19 cellular contexts compared by ENCODE assay signal in genomic region chr4:1516261-1516660, GRCh38.
DNase-seq lines count a peak whose midpoint lies in the region; ATAC-seq, FAIRE-seq and TF ChIP-seq lines count a peak whose summit lies in the region.
"Had no signal": no experiment of that assay in that cellular context is flagged by ENCODE, and none has a peak within 500 bp of the region (broad histone marks: within the 10 kb centered on the region; RNA-seq: fewer than 3 reads in every experiment).

No MANE protein-coding gene starts in this region.

- WGBS in right cardiac atrium, result 62% methylated on average over 10 of the region's 10 CpGs

- H3K4me1 ChIP-seq in right cardiac atrium (ENCODE audit: control insufficient read depth, insufficient read depth, low read length) (no peaks in the 10 kb centered on the region), kidney (ENCODE audit: control insufficient read depth in 1 of 2, insufficient read depth in 1 of 2, low read depth in 1 of 2, low read length in 2 of 2) (peaks cover 0 to 3% of the 10 kb centered on the region in 2 donors)

- no peak for FAIRE-seq in kidney (lab: Jason Lieb, UNC)
- FAIRE-seq: GM18507, H54, HepG2, HTR-8/SVneo had no signal

- H3K9me3 Mint-ChIP-seq in activated T-helper 2 cell treated with anti-CD3 and anti-CD28 coated beads, Interferon-gamma antibody, Interleukin-2, Interleukin-4, amounts not matched to agents 10 μg/mL and 5 μg/mL and 100 μg/mL, durations not matched to agents 14 hours and 24 hours and 36 hours, result no peaks in the 10 kb centered on the region
- H3K9me3 Mint-ChIP-seq in activated naive CD4-positive, alpha-beta T cell treated with anti-CD3 and anti-CD28 coated beads, Interleukin-2, amount 50 U/mL, for 72 hours, result no peaks in the 10 kb centered on the region
- H3K9me3 Mint-ChIP-seq: CD4-positive, alpha-beta T cell had no signal

- H3K27me3 Mint-ChIP-seq in activated T-helper 2 cell treated with anti-CD3 and anti-CD28 coated beads, Interferon-gamma antibody, Interleukin-2, Interleukin-4, amounts not matched to agents 10 μg/mL and 5 μg/mL and 100 μg/mL, durations not matched to agents 14 hours and 24 hours and 36 hours (ENCODE audit: low read depth), result peaks cover 3% of the 10 kb centered on the region

- H3K36me3 Mint-ChIP-seq in activated T-helper 2 cell treated with anti-CD3 and anti-CD28 coated beads, Interferon-gamma antibody, Interleukin-2, Interleukin-4, amounts not matched to agents 10 μg/mL and 5 μg/mL and 100 μg/mL, durations not matched to agents 14 hours and 24 hours and 36 hours (ENCODE audit: low read depth), result no peaks in the 10 kb centered on the region
- H3K36me3 Mint-ChIP-seq in activated naive CD4-positive, alpha-beta T cell treated with anti-CD3 and anti-CD28 coated beads, Interleukin-2, amount 50 U/mL, for 72 hours, result no peaks in the 10 kb centered on the region

- ATAC-seq in Right ventricle myocardium inferior (no peak), right cardiac atrium (no peak), GM18505 (IDR thresholded peaks at IDR 0.05; ENCODE audit: unreplicated experiment) (no peak)
- ATAC-seq in activated naive CD4-positive, alpha-beta T cell treated with anti-CD3 and anti-CD28 coated beads, Interleukin-2, amount 50 U/mL, for 72 hours, result no peak
- ATAC-seq: HCT116, HepG2 had no signal

- H3K27ac Mint-ChIP-seq in activated T-helper 2 cell treated with anti-CD3 and anti-CD28 coated beads, Interferon-gamma antibody, Interleukin-2, Interleukin-4, amounts not matched to agents 10 μg/mL and 5 μg/mL and 100 μg/mL, durations not matched to agents 14 hours and 24 hours and 36 hours, result no peak overlapping the region
- H3K27ac Mint-ChIP-seq in activated naive CD4-positive, alpha-beta T cell treated with anti-CD3 and anti-CD28 coated beads, Interleukin-2, amount 50 U/mL, for 72 hours, result no peak overlapping the region
- H3K27ac Mint-ChIP-seq: CD4-positive, alpha-beta T cell had no signal

- H3K27ac ChIP-seq in right cardiac atrium (ENCODE audit: low read length), result no peak overlapping the region
- no peak overlapping the region for H3K27ac ChIP-seq in kidney (ENCODE audit: low read depth in 2 of 2, low read length in 2 of 2)
- H3K27ac ChIP-seq: 22Rv1, GM23248 had no signal

- no peak overlapping the region for H3K4me3 Mint-ChIP-seq in activated T-helper 2 cell treated with anti-CD3 and anti-CD28 coated beads, Interferon-gamma antibody, Interleukin-2, Interleukin-4, amounts not matched to agents 10 μg/mL and 5 μg/mL and 100 μg/mL, durations not matched to agents 14 hours and 24 hours and 36 hours (ENCODE audit: low read depth)
- H3K4me3 Mint-ChIP-seq: CD4-positive, alpha-beta T cell had no signal

- no peak overlapping the region for H3K9ac ChIP-seq in kidney (ENCODE audit: low read length in 2 of 2)
- H3K9ac ChIP-seq: GM23248 had no signal

- intact Hi-C loops in Right ventricle myocardium inferior (cut with DNase I) (no loop called here), right cardiac atrium (cut with DNase I) (no loop called here), kidney (cut with DNase I) (no loop called here), posterior vena cava (cut with DNase I) (no loop called here)
- intact Hi-C loops in activated T-helper 2 cell treated with anti-CD3 and anti-CD28 coated beads, Interferon-gamma antibody, Interleukin-2, Interleukin-4, amounts not matched to agents 10 μg/mL and 5 μg/mL and 100 μg/mL, durations not matched to agents 14 hours and 24 hours and 36 hours (cut with micrococcal nuclease), result no loop called here

- H3K36me3 ChIP-seq in kidney (ENCODE audit: control insufficient read depth in 1 of 2, insufficient read depth in 2 of 2, low read length in 2 of 2), result no peaks in the 10 kb centered on the region

- H3K9me3 ChIP-seq in right cardiac atrium (ENCODE audit: control insufficient read depth, low read length), result no peaks in the 10 kb centered on the region
- no peaks in the 10 kb centered on the region for H3K9me3 ChIP-seq in kidney (ENCODE audit: control insufficient read depth in 1 of 2, low read length in 2 of 2)

- no peaks in the 10 kb centered on the region for H3K4me1 Mint-ChIP-seq in activated T-helper 2 cell treated with anti-CD3 and anti-CD28 coated beads, Interferon-gamma antibody, Interleukin-2, Interleukin-4, amounts not matched to agents 10 μg/mL and 5 μg/mL and 100 μg/mL, durations not matched to agents 14 hours and 24 hours and 36 hours (ENCODE audit: low read depth)

- H3K4me3 ChIP-seq in right cardiac atrium (ENCODE audit: low read length) (no peak overlapping the region), kidney (ENCODE audit: low read length in 2 of 2) (no peak overlapping the region)
- H3K4me3 ChIP-seq: GM23248 had no signal

- no peak for TF ChIP-seq POLR2A in GM18505 (IDR thresholded peaks at IDR 0.05; ENCODE audit: borderline replicate concordance, extremely low read depth, insufficient read depth, insufficient read length)

- H3K27me3 ChIP-seq in right cardiac atrium (ENCODE audit: control insufficient read depth, insufficient read depth), result no peaks in the 10 kb centered on the region

- TF ChIP-seq CTCF in kidney (IDR thresholded peaks at IDR 0.05; ENCODE audit: borderline replicate concordance, extremely low read depth, insufficient read depth), result no peak

- DNase-seq in Right ventricle myocardium inferior (ENCODE audit: missing footprints) (peak; percentile 23), right cardiac atrium (no peak), kidney (peak; percentile 55), posterior vena cava (ENCODE audit: low spot score) (peak; percentile 78)
- DNase-seq in activated T-helper 2 cell treated with anti-CD3 and anti-CD28 coated beads, Interferon-gamma antibody, Interleukin-2, Interleukin-4, amounts not matched to agents 10 μg/mL and 5 μg/mL and 100 μg/mL, durations not matched to agents 14 hours and 24 hours and 36 hours (ENCODE audit: low spot score), result no peak
- no peak for DNase-seq in activated naive CD4-positive, alpha-beta T cell treated with anti-CD3 and anti-CD28 coated beads, Interleukin-2, amount 50 U/mL, for 72 hours (ENCODE audit: low spot score in 2 of 2)
- DNase-seq: AML-193; C1 segment of cervical spinal cord; Calu3; CD4-positive, alpha-beta T cell; DMS 273 treated with DMSO at 0.1 percent for 48 hours; GM23248 had no signal

Comparison
In these comparisons a context has a peak if more than half of its experiments do, and no peak if none do; other contexts are left out.
1. DNase-seq: peak in Right ventricle myocardium inferior (single experiment), kidney (single experiment) and posterior vena cava (single experiment); none in right cardiac atrium (0 of 3), activated T-helper 2 cell treated with anti-CD3 and anti-CD28 coated beads, Interferon-gamma antibody, Interleukin-2, Interleukin-4, amounts not matched to agents 10 μg/mL and 5 μg/mL and 100 μg/mL, durations not matched to agents 14 hours and 24 hours and 36 hours (single experiment) and activated naive CD4-positive, alpha-beta T cell treated with anti-CD3 and anti-CD28 coated beads, Interleukin-2, amount 50 U/mL, for 72 hours (0 of 2).